In the genomic region with DNA sequence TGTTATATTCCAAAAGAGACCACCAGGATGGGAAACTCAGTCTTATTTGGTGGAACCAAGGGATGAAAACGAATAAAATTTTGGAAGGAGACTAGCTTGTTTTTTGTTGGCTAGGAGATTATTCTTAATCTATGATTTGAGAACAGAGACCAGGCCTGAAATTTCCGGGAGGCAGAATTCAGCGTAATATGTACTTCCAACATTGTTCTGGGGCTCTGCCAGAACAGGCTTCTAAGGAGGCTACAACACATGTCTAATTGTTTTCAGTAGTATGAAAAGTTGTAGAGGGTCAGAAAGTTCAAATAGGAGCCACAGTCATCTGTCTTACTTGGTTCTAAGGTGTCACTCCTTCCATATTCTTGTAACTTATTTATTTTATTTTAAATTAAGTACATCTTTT, we compare ENCODE assay signal across 8 cellular contexts. TPM values are rescaled to one million over a fixed set of nuclear protein-coding genes. Genes with fewer than 3 reads are reported as not detected.
DNase-seq lines count a peak whose midpoint lies in the region; ATAC-seq, FAIRE-seq and TF ChIP-seq lines count a peak whose summit lies in the region.

No MANE protein-coding gene starts in this region.

- ATAC-seq in activated CD8-positive, alpha-beta memory T cell treated with anti-CD3 and anti-CD28 coated beads, Interleukin-2, amount 10 ng/mL, durations not matched to agents 7 days and 5 days = no peak
- ATAC-seq in activated CD8-positive, alpha-beta T cell treated with anti-CD3 and anti-CD28 coated beads, Interleukin-2, amount 10 ng/mL, durations not matched to agents 7 days and 5 days = no peak
- no peak for ATAC-seq in GM21360 (IDR thresholded peaks at IDR 0.05; ENCODE audit: unreplicated experiment)

- CTCF ChIA-PET in activated CD8-positive, alpha-beta memory T cell treated with anti-CD3 and anti-CD28 coated beads, Interleukin-2, amount 10 ng/mL, durations not matched to agents 7 days and 5 days (lab: Charles Lee) = interaction anchor here (1.2 to 3.2 kb wide), 5 partner anchors 15 to 164 kb away, joined by 3 to 21 read pairs (median 4); a partner anchor contains a TSS
- CTCF ChIA-PET in activated CD8-positive, alpha-beta T cell treated with anti-CD3 and anti-CD28 coated beads, Interleukin-2, amount 10 ng/mL, durations not matched to agents 7 days and 5 days (lab: Charles Lee) = interaction anchor here (1.2 to 2.7 kb wide), 3 partner anchors 9 to 48 kb away, joined by 4 to 19 read pairs (median 7); no protein-coding TSS in a partner anchor

- H3K4me1 Mint-ChIP-seq in activated CD8-positive, alpha-beta memory T cell treated with anti-CD3 and anti-CD28 coated beads, Interleukin-2, amount 10 ng/mL, durations not matched to agents 7 days and 5 days = peaks cover 40% of the 10 kb centered on the region
- H3K4me1 Mint-ChIP-seq in activated CD8-positive, alpha-beta T cell treated with anti-CD3 and anti-CD28 coated beads, Interleukin-2, amount 10 ng/mL, durations not matched to agents 7 days and 5 days (ENCODE audit: low read depth) = peaks cover 41% of the 10 kb centered on the region

- H3K4me3 ChIP-seq in iPS-15b (ENCODE audit: low read depth, low read length) (peak overlapping the region; percentile 98), stomach smooth muscle (ENCODE audit: low read length in 2 of 2) (peak overlapping the region; percentile 98)

- POLR2A ChIA-PET in activated CD8-positive, alpha-beta T cell treated with anti-CD3 and anti-CD28 coated beads, Interleukin-2, amount 10 ng/mL, durations not matched to agents 7 days and 5 days (lab: Charles Lee) = interaction anchor here (0.6 to 0.9 kb wide), 2 partner anchors 20 to 456 kb away, joined by 3 to 4 read pairs; no protein-coding TSS in a partner anchor

- H3K4me1 ChIP-seq in iPS-15b (ENCODE audit: control insufficient read depth, insufficient read depth, low read length) (no peaks in the 10 kb centered on the region), stomach smooth muscle (ENCODE audit: control insufficient read depth, insufficient read depth, low read length) (peaks cover 10% of the 10 kb centered on the region)

- no peak overlapping the region for H3K27ac ChIP-seq in stomach smooth muscle (ENCODE audit: low read length)

- peak overlapping the region; percentile 92 for H3K9ac ChIP-seq in iPS-15b (ENCODE audit: low read depth, low read length)
- peak overlapping the region in 1 of 2 donors; percentile 99 for H3K9ac ChIP-seq in stomach smooth muscle (ENCODE audit: low read length in 2 of 2)

- H3K27me3 ChIP-seq in iPS-15b (ENCODE audit: control insufficient read depth, insufficient read depth, low read length) (no peaks in the 10 kb centered on the region), stomach smooth muscle (ENCODE audit: control insufficient read depth in 1 of 2, insufficient read depth in 2 of 2, low read length in 2 of 2) (no peaks in the 10 kb centered on the region)

- TF ChIP-seq POLR2A in GM12891 (IDR thresholded peaks at IDR 0.05; ENCODE audit: low read depth, low read length) = no peak

- peak overlapping the region; percentile 93 for H3K4me3 Mint-ChIP-seq in activated CD8-positive, alpha-beta memory T cell treated with anti-CD3 and anti-CD28 coated beads, Interleukin-2, amount 10 ng/mL, durations not matched to agents 7 days and 5 days
- peak overlapping the region; percentile 100 for H3K4me3 Mint-ChIP-seq in activated CD8-positive, alpha-beta T cell treated with anti-CD3 and anti-CD28 coated beads, Interleukin-2, amount 10 ng/mL, durations not matched to agents 7 days and 5 days

- H3K36me3 ChIP-seq in iPS-15b (ENCODE audit: control insufficient read depth, insufficient read depth, low read length) = peaks cover 7% of the 10 kb centered on the region
- H3K36me3 ChIP-seq in stomach smooth muscle (ENCODE audit: control insufficient read depth in 2 of 2, insufficient read depth in 2 of 2, low read length in 2 of 2) = peaks cover 10 to 17% of the 10 kb centered on the region in 2 donors

- H3K9me3 Mint-ChIP-seq in activated CD8-positive, alpha-beta memory T cell treated with anti-CD3 and anti-CD28 coated beads, Interleukin-2, amount 10 ng/mL, durations not matched to agents 7 days and 5 days (ENCODE audit: low read depth) = no peaks in the 10 kb centered on the region
- no peaks in the 10 kb centered on the region for H3K9me3 Mint-ChIP-seq in activated CD8-positive, alpha-beta T cell treated with anti-CD3 and anti-CD28 coated beads, Interleukin-2, amount 10 ng/mL, durations not matched to agents 7 days and 5 days (ENCODE audit: insufficient read depth)

- no peak for FAIRE-seq in GM12891 (lab: Jason Lieb, UNC)

- H3K9me3 ChIP-seq in iPS-15b (ENCODE audit: control insufficient read depth, insufficient read depth, low read length) (no peaks in the 10 kb centered on the region), stomach smooth muscle (ENCODE audit: control insufficient read depth in 2 of 2, low read length in 2 of 2) (no peaks in the 10 kb centered on the region)

- no peaks in the 10 kb centered on the region for H3K27me3 Mint-ChIP-seq in activated CD8-positive, alpha-beta memory T cell treated with anti-CD3 and anti-CD28 coated beads, Interleukin-2, amount 10 ng/mL, durations not matched to agents 7 days and 5 days
- H3K27me3 Mint-ChIP-seq in activated CD8-positive, alpha-beta T cell treated with anti-CD3 and anti-CD28 coated beads, Interleukin-2, amount 10 ng/mL, durations not matched to agents 7 days and 5 days (ENCODE audit: low read depth) = no peaks in the 10 kb centered on the region

- peaks cover 42% of the 10 kb centered on the region for H3K36me3 Mint-ChIP-seq in activated CD8-positive, alpha-beta memory T cell treated with anti-CD3 and anti-CD28 coated beads, Interleukin-2, amount 10 ng/mL, durations not matched to agents 7 days and 5 days
- peaks cover 50% of the 10 kb centered on the region for H3K36me3 Mint-ChIP-seq in activated CD8-positive, alpha-beta T cell treated with anti-CD3 and anti-CD28 coated beads, Interleukin-2, amount 10 ng/mL, durations not matched to agents 7 days and 5 days (ENCODE audit: low read depth)

- peak overlapping the region; percentile 98 for H3K27ac Mint-ChIP-seq in activated CD8-positive, alpha-beta memory T cell treated with anti-CD3 and anti-CD28 coated beads, Interleukin-2, amount 10 ng/mL, durations not matched to agents 7 days and 5 days
- H3K27ac Mint-ChIP-seq in activated CD8-positive, alpha-beta T cell treated with anti-CD3 and anti-CD28 coated beads, Interleukin-2, amount 10 ng/mL, durations not matched to agents 7 days and 5 days = peak overlapping the region; percentile 100

- no peak for DNase-seq in activated CD8-positive, alpha-beta memory T cell treated with anti-CD3 and anti-CD28 coated beads, Interleukin-2, amount 10 ng/mL, durations not matched to agents 7 days and 5 days
- no peak for DNase-seq in activated CD8-positive, alpha-beta memory T cell treated with anti-CD3 and anti-CD28 coated beads, Interleukin-2, amount 50 U/mL, for 4 hours
- no peak for DNase-seq in activated CD8-positive, alpha-beta T cell treated with anti-CD3 and anti-CD28 coated beads, Interleukin-2, amount 10 ng/mL, durations not matched to agents 7 days and 5 days
- DNase-seq in NCI-H2107 (lab: John Stamatoyannopoulos, UW) (no peak), GM12891 (ENCODE audit: insufficient read length, low spot score) (no peak)

TF ChIP-seq in GM12891, 5 proteins besides CTCF, POLR2A, EP300 and RAD21:
- TF ChIP-seq SPI1 (IDR thresholded peaks at IDR 0.05; ENCODE audit: low read depth, low read length) = no peak
- TF ChIP-seq PAX5 (IDR thresholded peaks at IDR 0.05; ENCODE audit: insufficient read depth, low read length, severe bottlenecking) = no peak
- no peak for TF ChIP-seq POLR2AphosphoS5 (IDR thresholded peaks at IDR 0.05; ENCODE audit: low read depth, low read length)
- TF ChIP-seq TAF1 (IDR thresholded peaks at IDR 0.05; ENCODE audit: low read depth, low read length) = no peak
- TF ChIP-seq POU2F2 (IDR thresholded peaks at IDR 0.05; ENCODE audit: low read depth, low read length) = no peak

RNA-seq across cellular contexts. Expression of a gene that starts 1.7 kb away (rescaled TPM):
- total RNA-seq in activated CD8-positive, alpha-beta memory T cell treated with anti-CD3 and anti-CD28 coated beads, Interleukin-2, amount 10 ng/mL, durations not matched to agents 7 days and 5 days = 100 to 1,000 TPM in 1 of 2 experiments, 10 to 100 TPM in 1; 80.4 to 143 TPM
- total RNA-seq in activated CD8-positive, alpha-beta T cell treated with anti-CD3 and anti-CD28 coated beads, Interleukin-2, amount 10 ng/mL, durations not matched to agents 7 days and 5 days = 10 to 100 TPM; 94.7 to 94.9 TPM
- polyA plus RNA-seq in GM12891 (2012; ENCODE audit: low read depth, missing spikeins) = 49.6 TPM

RNA-seq across cellular contexts. Expression of a gene that starts 30.9 kb away (rescaled TPM):
- total RNA-seq in activated CD8-positive, alpha-beta memory T cell treated with anti-CD3 and anti-CD28 coated beads, Interleukin-2, amount 10 ng/mL, durations not matched to agents 7 days and 5 days = 10 to 100 TPM; 16.0 to 23.1 TPM
- 10 to 100 TPM; 13.7 to 16.5 TPM for total RNA-seq in activated CD8-positive, alpha-beta T cell treated with anti-CD3 and anti-CD28 coated beads, Interleukin-2, amount 10 ng/mL, durations not matched to agents 7 days and 5 days
- polyA plus RNA-seq in GM12891 (2012; ENCODE audit: low read depth, missing spikeins) = 9.4 TPM

RNA-seq across cellular contexts. Expression of a gene that starts 56.5 kb away (rescaled TPM):
- 10 to 100 TPM; 46.6 to 48.3 TPM for total RNA-seq in activated CD8-positive, alpha-beta memory T cell treated with anti-CD3 and anti-CD28 coated beads, Interleukin-2, amount 10 ng/mL, durations not matched to agents 7 days and 5 days
- 10 to 100 TPM; 46.9 to 50.7 TPM for total RNA-seq in activated CD8-positive, alpha-beta T cell treated with anti-CD3 and anti-CD28 coated beads, Interleukin-2, amount 10 ng/mL, durations not matched to agents 7 days and 5 days
- polyA plus RNA-seq in GM12891 (2012; ENCODE audit: low read depth, missing spikeins) = 39.6 TPM
